1 cellular context compared by ENCODE assay signal in genomic region chr15:75043509-75044257, GRCh38.
TF ChIP-seq lines count a peak whose summit lies in the region.

No MANE protein-coding gene starts in this region.

TF ChIP-seq in K562, 482 proteins besides CTCF, POLR2A, EP300 and RAD21 (continued from another document and continues in another):
- no peak for TF ChIP-seq ZBTB40 (IDR thresholded peaks at IDR 0.05)
- TF ChIP-seq ZBTB40 (CRISPR knock-in tag; IDR thresholded peaks at IDR 0.05) = no peak
- peak; percentile 45 for TF ChIP-seq TBP (optimal IDR thresholded peaks at IDR 0.05; ENCODE audit: low read depth, low read length)
- peak; percentile 27; the same call in 1 of the 2 replicates for TF ChIP-seq CLOCK (CRISPR knock-in tag; IDR thresholded peaks at IDR 0.05; ENCODE audit: borderline replicate concordance)
- no peak for TF ChIP-seq NCOA2 (IDR thresholded peaks at IDR 0.05; ENCODE audit: partially characterized antibody in 2 of 2)
- TF ChIP-seq ETV1 (tag; conservative IDR thresholded peaks at IDR 0.05; ENCODE audit: low read depth) = peak; percentile 23; the same call in 1 of the 2 replicates
- peak; percentile 98 for TF ChIP-seq L3MBTL2 (IDR thresholded peaks at IDR 0.05)
- TF ChIP-seq ZFP36 (IDR thresholded peaks at IDR 0.05; ENCODE audit: low read depth, low read length, partially characterized antibody) = peak; percentile 54
- TF ChIP-seq PATZ1 (CRISPR knock-in tag; IDR thresholded peaks at IDR 0.05; ENCODE audit: borderline replicate concordance) = no peak
- peak; percentile 36; the same call in 1 of the 2 replicates for TF ChIP-seq HINFP (tag; conservative IDR thresholded peaks at IDR 0.05; ENCODE audit: low read depth)
- no peak for TF ChIP-seq CBX8 (IDR thresholded peaks at IDR 0.05; ENCODE audit: borderline replicate concordance, extremely low read depth, low read depth, low read length, poor library complexity, severe bottlenecking)
- peak; percentile 84; the same call in 1 of the 2 replicates for TF ChIP-seq ZNF584 (CRISPR knock-in tag; IDR thresholded peaks at IDR 0.05; ENCODE audit: low read depth)
- peak; percentile 71 for TF ChIP-seq KLF16 (IDR thresholded peaks at IDR 0.05)
- TF ChIP-seq FOXP4 (CRISPR knock-in tag; IDR thresholded peaks at IDR 0.05; ENCODE audit: borderline replicate concordance) = no peak
- TF ChIP-seq GTF2A2 (tag; IDR thresholded peaks at IDR 0.05) = no peak
- TF ChIP-seq DACH1 (IDR thresholded peaks at IDR 0.05; ENCODE audit: partially characterized antibody) = no peak
- TF ChIP-seq SMAD1 (IDR thresholded peaks at IDR 0.05; ENCODE audit: low read depth, low read length, partially characterized antibody) = no peak
- peak in 1 of 2 experiments; percentile 69; a peak in 1 of 4 replicates for TF ChIP-seq SIN3A (IDR thresholded peaks at IDR 0.05; ENCODE audit: borderline replicate concordance in 2 of 2, control insufficient read depth in 1 of 2, low read depth in 2 of 2, low read length in 2 of 2)
- TF ChIP-seq C11orf30 (IDR thresholded peaks at IDR 0.05; ENCODE audit: low read depth) = no peak
- TF ChIP-seq CREBBP (IDR thresholded peaks at IDR 0.05; ENCODE audit: low read depth, low read length) = no peak
- no peak for TF ChIP-seq E4F1 (CRISPR knock-in tag; IDR thresholded peaks at IDR 0.05; ENCODE audit: borderline replicate concordance)
- peak; percentile 85 for TF ChIP-seq SMAD4 (CRISPR knock-in tag; conservative IDR thresholded peaks at IDR 0.05)
- no peak for TF ChIP-seq ZNF197 (CRISPR knock-in tag; IDR thresholded peaks at IDR 0.05; ENCODE audit: low read depth)
- TF ChIP-seq THRA (IDR thresholded peaks at IDR 0.05) = no peak
- TF ChIP-seq CTBP1 (IDR thresholded peaks at IDR 0.05; ENCODE audit: borderline replicate concordance) = peak; percentile 83
- TF ChIP-seq ZNF3 (CRISPR knock-in tag; IDR thresholded peaks at IDR 0.05) = no peak
- TF ChIP-seq DNMT1 (IDR thresholded peaks at IDR 0.05) = 0 out of 2 replicates have a peak, but pooled peaks have one; percentile 74
- TF ChIP-seq NR2C2 (CRISPR knock-in tag; IDR thresholded peaks at IDR 0.05) = peak; percentile 65
- peak; percentile 75 for TF ChIP-seq NR2C2 (tag; IDR thresholded peaks at IDR 0.05)
- TF ChIP-seq BCLAF1 (IDR thresholded peaks at IDR 0.05; ENCODE audit: borderline replicate concordance in 1 of 2, control insufficient read depth in 1 of 2, low read depth in 2 of 2, low read length in 1 of 2) = no peak
